Comparison of ENCODE assay signal across 8 cellular contexts in genomic region chr11:117232022-117232878, GRCh38. TPM values are rescaled to one million over a fixed set of nuclear protein-coding genes. Genes with fewer than 3 reads are reported as not detected.
DNase-seq lines count a peak whose midpoint lies in the region; ATAC-seq lines count a peak whose summit lies in the region.

PCSK7 (minus strand) TSS chr11:117232073; CDS start chr11:117229844, 2,229 bp downstream.
RNF214 (plus strand) TSS chr11:117232671; CDS start chr11:117234273, 1,602 bp downstream.

- peak within 1 kb of the TSS; percentile 99 for H3K27ac Mint-ChIP-seq in activated naive CD4-positive, alpha-beta T cell treated with anti-CD3 and anti-CD28 coated beads, Interleukin-2, amount 10 ng/mL, durations not matched to agents 7 days and 5 days

- peaks cover 44% of the 10 kb centered on the region for H3K4me1 Mint-ChIP-seq in activated naive CD4-positive, alpha-beta T cell treated with anti-CD3 and anti-CD28 coated beads, Interleukin-2, amount 10 ng/mL, durations not matched to agents 7 days and 5 days

- DNase-seq in Daoy (ENCODE audit: low read depth) = peak; percentile 84
- peak; percentile 51 to 73 for DNase-seq in Kasumi-1 (lab: John Stamatoyannopoulos, UW)
- DNase-seq in SK-N-DZ (ENCODE audit: low spot score) = peak; percentile 59
- peak; percentile 82 for DNase-seq in activated naive CD4-positive, alpha-beta T cell treated with anti-CD3 and anti-CD28 coated beads, Interleukin-2, amount 10 ng/mL, durations not matched to agents 7 days and 5 days
- DNase-seq in germinal center (ENCODE audit: low spot score) = peak; percentile 95
- DNase-seq in occipital lobe (lab: John Stamatoyannopoulos, UW) = peak; percentile 71

- no peaks in the 10 kb centered on the region for H3K9me3 Mint-ChIP-seq in activated naive CD4-positive, alpha-beta T cell treated with anti-CD3 and anti-CD28 coated beads, Interleukin-2, amount 10 ng/mL, durations not matched to agents 7 days and 5 days

- peaks cover 39% of the 10 kb centered on the region for H3K36me3 Mint-ChIP-seq in activated naive CD4-positive, alpha-beta T cell treated with anti-CD3 and anti-CD28 coated beads, Interleukin-2, amount 10 ng/mL, durations not matched to agents 7 days and 5 days

- peak; percentile 63 for ATAC-seq in GM21737 (IDR thresholded peaks at IDR 0.05; ENCODE audit: unreplicated experiment)

- H3K27ac ChIP-seq in temporal lobe (ENCODE audit: low read depth, low read length) = peak within 1 kb of the TSS; percentile 93

- peaks cover 4% of the 10 kb centered on the region for H3K27me3 Mint-ChIP-seq in activated naive CD4-positive, alpha-beta T cell treated with anti-CD3 and anti-CD28 coated beads, Interleukin-2, amount 10 ng/mL, durations not matched to agents 7 days and 5 days

- CTCF ChIA-PET in activated naive CD4-positive, alpha-beta T cell treated with anti-CD3 and anti-CD28 coated beads, Interleukin-2, amount 10 ng/mL, durations not matched to agents 7 days and 5 days (lab: Charles Lee) = interaction anchor here (12.1 kb wide), 1 partner anchor 52 kb away, joined by 111 read pairs; the partner anchor contains the start of gene SIDT2

- peak within 1 kb of the TSS; percentile 99 for H3K4me3 Mint-ChIP-seq in activated naive CD4-positive, alpha-beta T cell treated with anti-CD3 and anti-CD28 coated beads, Interleukin-2, amount 10 ng/mL, durations not matched to agents 7 days and 5 days

RNA-seq across cellular contexts. Expression of gene PCSK7, which starts in this region (rescaled TPM):
- total RNA-seq in Daoy (2014; rRNA removed; shearing (Covaris generic)) = 33.7 and 38.0 TPM in 2 replicates
- 13.0 and 13.2 TPM in 2 replicates for polyA plus RNA-seq in SK-N-DZ (2014; cell fraction: cytosol; rRNA removed)
- 33.9 and 37.1 TPM in 2 replicates for polyA plus RNA-seq in SK-N-DZ (2014; cell fraction: nucleus; rRNA removed)
- total RNA-seq in occipital lobe (24.0 TPM), temporal lobe (17.0 TPM)

RNA-seq across cellular contexts. Expression of gene RNF214, which starts in this region (rescaled TPM):
- total RNA-seq in Daoy (2014; rRNA removed; shearing (Covaris generic)) = 6.9 and 7.6 TPM in 2 replicates
- polyA plus RNA-seq in SK-N-DZ (2014; cell fraction: cytosol; rRNA removed) = 5.8 TPM in 2 replicates
- 4.5 and 4.6 TPM in 2 replicates for polyA plus RNA-seq in SK-N-DZ (2014; cell fraction: nucleus; rRNA removed)
- 16.4 TPM for total RNA-seq in occipital lobe
- 14.8 TPM for total RNA-seq in temporal lobe

Comparison
In these comparisons a context has a peak if more than half of its experiments do, and no peak if none do; other contexts are left out.
1. Peak in every context shown above with its lines: DNase-seq, ATAC-seq and H3K27ac ChIP-seq.